In genomic region chr21:45439901-45440461, GRCh38 we compare ENCODE assay signal across 1 cellular context.
TF ChIP-seq lines count a peak whose summit lies in the region.

No MANE protein-coding gene starts in this region.

TF ChIP-seq in A549, 52 proteins besides CTCF, POLR2A, EP300 and RAD21 (continued from another document):
- TF ChIP-seq, protein P1, sequence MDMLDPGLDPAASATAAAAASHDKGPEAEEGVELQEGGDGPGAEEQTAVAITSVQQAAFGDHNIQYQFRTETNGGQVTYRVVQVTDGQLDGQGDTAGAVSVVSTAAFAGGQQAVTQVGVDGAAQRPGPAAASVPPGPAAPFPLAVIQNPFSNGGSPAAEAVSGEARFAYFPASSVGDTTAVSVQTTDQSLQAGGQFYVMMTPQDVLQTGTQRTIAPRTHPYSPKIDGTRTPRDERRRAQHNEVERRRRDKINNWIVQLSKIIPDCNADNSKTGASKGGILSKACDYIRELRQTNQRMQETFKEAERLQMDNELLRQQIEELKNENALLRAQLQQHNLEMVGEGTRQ (IDR thresholded peaks at IDR 0.05) = no peak
- TF ChIP-seq PBX3 (IDR thresholded peaks at IDR 0.05) = no peak
- no peak for TF ChIP-seq RCOR1 (IDR thresholded peaks at IDR 0.05; ENCODE audit: low read depth, low read length)
- TF ChIP-seq POLR2AphosphoS2 (conservative IDR thresholded peaks at IDR 0.05; ENCODE audit: low read length) = no peak
- TF ChIP-seq CBX8 (IDR thresholded peaks at IDR 0.05) = no peak
- no peak for TF ChIP-seq ZSCAN20 (CRISPR knock-in tag; IDR thresholded peaks at IDR 0.05)
- no peak for TF ChIP-seq ZNF302 (CRISPR knock-in tag; IDR thresholded peaks at IDR 0.05)
TF ChIP-seq in A549: peak in this region for 0.
